2 cellular contexts compared by ENCODE assay signal in the genomic region with DNA sequence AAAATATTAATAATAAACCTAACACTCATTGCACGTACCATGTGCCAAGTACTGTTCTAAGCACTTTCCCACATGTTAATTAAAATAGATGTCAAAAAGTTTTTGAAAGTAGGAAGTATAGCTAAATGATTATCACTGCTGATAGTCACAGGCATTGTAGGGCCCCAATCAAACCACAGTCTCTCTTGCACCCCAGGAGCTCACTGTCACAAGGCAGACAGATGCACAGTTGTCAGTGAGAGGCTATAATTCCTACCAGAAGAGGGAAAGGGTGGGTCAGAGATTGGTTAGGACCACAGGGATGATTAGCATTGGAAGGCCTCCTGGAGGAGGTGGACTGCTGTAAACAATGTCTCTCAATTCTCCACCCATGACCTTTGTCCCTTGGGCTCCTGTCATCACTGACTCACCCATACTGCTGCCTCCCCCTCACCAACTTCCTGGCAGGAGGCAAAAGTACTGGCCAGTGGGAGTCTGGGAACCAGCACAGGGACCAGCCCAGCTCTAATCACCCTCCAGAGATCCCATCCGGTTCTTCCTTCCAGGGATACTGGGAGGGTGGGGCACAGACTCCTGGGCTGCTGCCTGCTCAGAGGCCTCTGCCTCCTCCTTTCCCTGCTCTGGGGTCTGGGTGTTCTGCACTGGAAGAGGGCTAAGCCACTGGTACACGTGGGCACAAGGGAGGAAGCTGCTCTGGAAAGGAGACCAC.
TF ChIP-seq lines count a peak whose summit lies in the region.

No MANE protein-coding gene starts in this region.

TF ChIP-seq in SK-N-SH, 30 proteins besides CTCF, POLR2A, EP300 and RAD21:
- TF ChIP-seq, protein P1, sequence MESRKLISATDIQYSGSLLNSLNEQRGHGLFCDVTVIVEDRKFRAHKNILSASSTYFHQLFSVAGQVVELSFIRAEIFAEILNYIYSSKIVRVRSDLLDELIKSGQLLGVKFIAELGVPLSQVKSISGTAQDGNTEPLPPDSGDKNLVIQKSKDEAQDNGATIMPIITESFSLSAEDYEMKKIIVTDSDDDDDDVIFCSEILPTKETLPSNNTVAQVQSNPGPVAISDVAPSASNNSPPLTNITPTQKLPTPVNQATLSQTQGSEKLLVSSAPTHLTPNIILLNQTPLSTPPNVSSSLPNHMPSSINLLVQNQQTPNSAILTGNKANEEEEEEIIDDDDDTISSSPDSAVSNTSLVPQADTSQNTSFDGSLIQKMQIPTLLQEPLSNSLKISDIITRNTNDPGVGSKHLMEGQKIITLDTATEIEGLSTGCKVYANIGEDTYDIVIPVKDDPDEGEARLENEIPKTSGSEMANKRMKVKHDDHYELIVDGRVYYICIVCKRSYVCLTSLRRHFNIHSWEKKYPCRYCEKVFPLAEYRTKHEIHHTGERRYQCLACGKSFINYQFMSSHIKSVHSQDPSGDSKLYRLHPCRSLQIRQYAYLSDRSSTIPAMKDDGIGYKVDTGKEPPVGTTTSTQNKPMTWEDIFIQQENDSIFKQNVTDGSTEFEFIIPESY (IDR thresholded peaks at IDR 0.05; ENCODE audit: borderline replicate concordance, low read depth): no peak
- TF ChIP-seq SMC3 (IDR thresholded peaks at IDR 0.05; ENCODE audit: low read depth, low read length) (no peak), FOXM1 (IDR thresholded peaks at IDR 0.05; ENCODE audit: low read depth) (no peak), GATA2 (CRISPR knock-in tag; IDR thresholded peaks at IDR 0.05) (no peak), TEAD4 (IDR thresholded peaks at IDR 0.05; ENCODE audit: borderline replicate concordance, insufficient read depth) (no peak), YY1 (IDR thresholded peaks at IDR 0.05; ENCODE audit: low read depth) (no peak), CHD2 (IDR thresholded peaks at IDR 0.05; ENCODE audit: low read length, partially characterized antibody) (no peak), RFX5 (IDR thresholded peaks at IDR 0.05; ENCODE audit: low read length) (no peak), NRF1 (IDR thresholded peaks at IDR 0.05; ENCODE audit: low read depth, low read length) (no peak), TAF1 (IDR thresholded peaks at IDR 0.05; ENCODE audit: borderline replicate concordance, low read depth, low read length) (no peak), JUND (IDR thresholded peaks at IDR 0.05) (peak; percentile 35; the same call in 1 of the 2 replicates), RXRA (IDR thresholded peaks at IDR 0.05; ENCODE audit: borderline replicate concordance, low read depth) (peak; percentile 82; the same call in 1 of the 2 replicates), SIN3A (IDR thresholded peaks at IDR 0.05; ENCODE audit: borderline replicate concordance, low read depth, low read length) (peak; percentile 34; the same call in 1 of the 2 replicates), FOSL2 (IDR thresholded peaks at IDR 0.05; ENCODE audit: borderline replicate concordance, low read depth) (peak; percentile 63; the same call in 1 of the 2 replicates), ELF1 (IDR thresholded peaks at IDR 0.05) (0 out of 2 replicates have a peak, but pooled peaks have one; percentile 37), NFIC (IDR thresholded peaks at IDR 0.05; ENCODE audit: borderline replicate concordance) (no peak), TCF12 (IDR thresholded peaks at IDR 0.05) (no peak), FOXJ3 (CRISPR knock-in tag; IDR thresholded peaks at IDR 0.05) (no peak), GABPA (IDR thresholded peaks at IDR 0.05; ENCODE audit: low read depth) (peak; percentile 48)
- TF ChIP-seq, protein P2, sequence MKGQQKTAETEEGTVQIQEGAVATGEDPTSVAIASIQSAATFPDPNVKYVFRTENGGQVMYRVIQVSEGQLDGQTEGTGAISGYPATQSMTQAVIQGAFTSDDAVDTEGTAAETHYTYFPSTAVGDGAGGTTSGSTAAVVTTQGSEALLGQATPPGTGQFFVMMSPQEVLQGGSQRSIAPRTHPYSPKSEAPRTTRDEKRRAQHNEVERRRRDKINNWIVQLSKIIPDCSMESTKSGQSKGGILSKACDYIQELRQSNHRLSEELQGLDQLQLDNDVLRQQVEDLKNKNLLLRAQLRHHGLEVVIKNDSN (IDR thresholded peaks at IDR 0.05; ENCODE audit: borderline replicate concordance, low read depth): no peak
- TF ChIP-seq, protein P3, sequence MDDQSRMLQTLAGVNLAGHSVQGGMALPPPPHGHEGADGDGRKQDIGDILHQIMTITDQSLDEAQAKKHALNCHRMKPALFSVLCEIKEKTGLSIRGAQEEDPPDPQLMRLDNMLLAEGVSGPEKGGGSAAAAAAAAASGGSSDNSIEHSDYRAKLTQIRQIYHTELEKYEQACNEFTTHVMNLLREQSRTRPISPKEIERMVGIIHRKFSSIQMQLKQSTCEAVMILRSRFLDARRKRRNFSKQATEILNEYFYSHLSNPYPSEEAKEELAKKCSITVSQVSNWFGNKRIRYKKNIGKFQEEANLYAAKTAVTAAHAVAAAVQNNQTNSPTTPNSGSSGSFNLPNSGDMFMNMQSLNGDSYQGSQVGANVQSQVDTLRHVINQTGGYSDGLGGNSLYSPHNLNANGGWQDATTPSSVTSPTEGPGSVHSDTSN (IDR thresholded peaks at IDR 0.05): peak; percentile 18; the same call in 1 of the 2 replicates
- TF ChIP-seq, protein P4, sequence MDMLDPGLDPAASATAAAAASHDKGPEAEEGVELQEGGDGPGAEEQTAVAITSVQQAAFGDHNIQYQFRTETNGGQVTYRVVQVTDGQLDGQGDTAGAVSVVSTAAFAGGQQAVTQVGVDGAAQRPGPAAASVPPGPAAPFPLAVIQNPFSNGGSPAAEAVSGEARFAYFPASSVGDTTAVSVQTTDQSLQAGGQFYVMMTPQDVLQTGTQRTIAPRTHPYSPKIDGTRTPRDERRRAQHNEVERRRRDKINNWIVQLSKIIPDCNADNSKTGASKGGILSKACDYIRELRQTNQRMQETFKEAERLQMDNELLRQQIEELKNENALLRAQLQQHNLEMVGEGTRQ (IDR thresholded peaks at IDR 0.05; ENCODE audit: borderline replicate concordance, low read depth, low read length): no peak

TF ChIP-seq in H1, 55 proteins besides CTCF, POLR2A, EP300 and RAD21:
- TF ChIP-seq JUN (IDR thresholded peaks at IDR 0.05; ENCODE audit: low read depth, low read length) (no peak), SP1 (IDR thresholded peaks at IDR 0.05; ENCODE audit: low read depth, low read length) (no peak), GTF2F1 (IDR thresholded peaks at IDR 0.05; ENCODE audit: borderline replicate concordance, low read depth, low read length) (no peak), CHD1 (IDR thresholded peaks at IDR 0.05; ENCODE audit: low read depth, low read length) (no peak), YY1 (IDR thresholded peaks at IDR 0.05; ENCODE audit: low read depth, low read length) (no peak), JUND (IDR thresholded peaks at IDR 0.05; ENCODE audit: low read length) (no peak), HDAC6 (IDR thresholded peaks at IDR 0.05; ENCODE audit: low read depth, low read length) (no peak)
- TF ChIP-seq, protein P5, sequence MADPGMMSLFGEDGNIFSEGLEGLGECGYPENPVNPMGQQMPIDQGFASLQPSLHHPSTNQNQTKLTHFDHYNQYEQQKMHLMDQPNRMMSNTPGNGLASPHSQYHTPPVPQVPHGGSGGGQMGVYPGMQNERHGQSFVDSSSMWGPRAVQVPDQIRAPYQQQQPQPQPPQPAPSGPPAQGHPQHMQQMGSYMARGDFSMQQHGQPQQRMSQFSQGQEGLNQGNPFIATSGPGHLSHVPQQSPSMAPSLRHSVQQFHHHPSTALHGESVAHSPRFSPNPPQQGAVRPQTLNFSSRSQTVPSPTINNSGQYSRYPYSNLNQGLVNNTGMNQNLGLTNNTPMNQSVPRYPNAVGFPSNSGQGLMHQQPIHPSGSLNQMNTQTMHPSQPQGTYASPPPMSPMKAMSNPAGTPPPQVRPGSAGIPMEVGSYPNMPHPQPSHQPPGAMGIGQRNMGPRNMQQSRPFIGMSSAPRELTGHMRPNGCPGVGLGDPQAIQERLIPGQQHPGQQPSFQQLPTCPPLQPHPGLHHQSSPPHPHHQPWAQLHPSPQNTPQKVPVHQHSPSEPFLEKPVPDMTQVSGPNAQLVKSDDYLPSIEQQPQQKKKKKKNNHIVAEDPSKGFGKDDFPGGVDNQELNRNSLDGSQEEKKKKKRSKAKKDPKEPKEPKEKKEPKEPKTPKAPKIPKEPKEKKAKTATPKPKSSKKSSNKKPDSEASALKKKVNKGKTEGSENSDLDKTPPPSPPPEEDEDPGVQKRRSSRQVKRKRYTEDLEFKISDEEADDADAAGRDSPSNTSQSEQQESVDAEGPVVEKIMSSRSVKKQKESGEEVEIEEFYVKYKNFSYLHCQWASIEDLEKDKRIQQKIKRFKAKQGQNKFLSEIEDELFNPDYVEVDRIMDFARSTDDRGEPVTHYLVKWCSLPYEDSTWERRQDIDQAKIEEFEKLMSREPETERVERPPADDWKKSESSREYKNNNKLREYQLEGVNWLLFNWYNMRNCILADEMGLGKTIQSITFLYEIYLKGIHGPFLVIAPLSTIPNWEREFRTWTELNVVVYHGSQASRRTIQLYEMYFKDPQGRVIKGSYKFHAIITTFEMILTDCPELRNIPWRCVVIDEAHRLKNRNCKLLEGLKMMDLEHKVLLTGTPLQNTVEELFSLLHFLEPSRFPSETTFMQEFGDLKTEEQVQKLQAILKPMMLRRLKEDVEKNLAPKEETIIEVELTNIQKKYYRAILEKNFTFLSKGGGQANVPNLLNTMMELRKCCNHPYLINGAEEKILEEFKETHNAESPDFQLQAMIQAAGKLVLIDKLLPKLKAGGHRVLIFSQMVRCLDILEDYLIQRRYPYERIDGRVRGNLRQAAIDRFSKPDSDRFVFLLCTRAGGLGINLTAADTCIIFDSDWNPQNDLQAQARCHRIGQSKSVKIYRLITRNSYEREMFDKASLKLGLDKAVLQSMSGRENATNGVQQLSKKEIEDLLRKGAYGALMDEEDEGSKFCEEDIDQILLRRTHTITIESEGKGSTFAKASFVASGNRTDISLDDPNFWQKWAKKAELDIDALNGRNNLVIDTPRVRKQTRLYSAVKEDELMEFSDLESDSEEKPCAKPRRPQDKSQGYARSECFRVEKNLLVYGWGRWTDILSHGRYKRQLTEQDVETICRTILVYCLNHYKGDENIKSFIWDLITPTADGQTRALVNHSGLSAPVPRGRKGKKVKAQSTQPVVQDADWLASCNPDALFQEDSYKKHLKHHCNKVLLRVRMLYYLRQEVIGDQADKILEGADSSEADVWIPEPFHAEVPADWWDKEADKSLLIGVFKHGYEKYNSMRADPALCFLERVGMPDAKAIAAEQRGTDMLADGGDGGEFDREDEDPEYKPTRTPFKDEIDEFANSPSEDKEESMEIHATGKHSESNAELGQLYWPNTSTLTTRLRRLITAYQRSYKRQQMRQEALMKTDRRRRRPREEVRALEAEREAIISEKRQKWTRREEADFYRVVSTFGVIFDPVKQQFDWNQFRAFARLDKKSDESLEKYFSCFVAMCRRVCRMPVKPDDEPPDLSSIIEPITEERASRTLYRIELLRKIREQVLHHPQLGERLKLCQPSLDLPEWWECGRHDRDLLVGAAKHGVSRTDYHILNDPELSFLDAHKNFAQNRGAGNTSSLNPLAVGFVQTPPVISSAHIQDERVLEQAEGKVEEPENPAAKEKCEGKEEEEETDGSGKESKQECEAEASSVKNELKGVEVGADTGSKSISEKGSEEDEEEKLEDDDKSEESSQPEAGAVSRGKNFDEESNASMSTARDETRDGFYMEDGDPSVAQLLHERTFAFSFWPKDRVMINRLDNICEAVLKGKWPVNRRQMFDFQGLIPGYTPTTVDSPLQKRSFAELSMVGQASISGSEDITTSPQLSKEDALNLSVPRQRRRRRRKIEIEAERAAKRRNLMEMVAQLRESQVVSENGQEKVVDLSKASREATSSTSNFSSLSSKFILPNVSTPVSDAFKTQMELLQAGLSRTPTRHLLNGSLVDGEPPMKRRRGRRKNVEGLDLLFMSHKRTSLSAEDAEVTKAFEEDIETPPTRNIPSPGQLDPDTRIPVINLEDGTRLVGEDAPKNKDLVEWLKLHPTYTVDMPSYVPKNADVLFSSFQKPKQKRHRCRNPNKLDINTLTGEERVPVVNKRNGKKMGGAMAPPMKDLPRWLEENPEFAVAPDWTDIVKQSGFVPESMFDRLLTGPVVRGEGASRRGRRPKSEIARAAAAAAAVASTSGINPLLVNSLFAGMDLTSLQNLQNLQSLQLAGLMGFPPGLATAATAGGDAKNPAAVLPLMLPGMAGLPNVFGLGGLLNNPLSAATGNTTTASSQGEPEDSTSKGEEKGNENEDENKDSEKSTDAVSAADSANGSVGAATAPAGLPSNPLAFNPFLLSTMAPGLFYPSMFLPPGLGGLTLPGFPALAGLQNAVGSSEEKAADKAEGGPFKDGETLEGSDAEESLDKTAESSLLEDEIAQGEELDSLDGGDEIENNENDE (IDR thresholded peaks at IDR 0.05; ENCODE audit: insufficient replicate concordance, low read length): no peak
- TF ChIP-seq, protein P6, sequence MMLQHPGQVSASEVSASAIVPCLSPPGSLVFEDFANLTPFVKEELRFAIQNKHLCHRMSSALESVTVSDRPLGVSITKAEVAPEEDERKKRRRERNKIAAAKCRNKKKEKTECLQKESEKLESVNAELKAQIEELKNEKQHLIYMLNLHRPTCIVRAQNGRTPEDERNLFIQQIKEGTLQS (IDR thresholded peaks at IDR 0.05; ENCODE audit: insufficient read depth, low read depth, low read length): no peak
